In the genomic region with DNA sequence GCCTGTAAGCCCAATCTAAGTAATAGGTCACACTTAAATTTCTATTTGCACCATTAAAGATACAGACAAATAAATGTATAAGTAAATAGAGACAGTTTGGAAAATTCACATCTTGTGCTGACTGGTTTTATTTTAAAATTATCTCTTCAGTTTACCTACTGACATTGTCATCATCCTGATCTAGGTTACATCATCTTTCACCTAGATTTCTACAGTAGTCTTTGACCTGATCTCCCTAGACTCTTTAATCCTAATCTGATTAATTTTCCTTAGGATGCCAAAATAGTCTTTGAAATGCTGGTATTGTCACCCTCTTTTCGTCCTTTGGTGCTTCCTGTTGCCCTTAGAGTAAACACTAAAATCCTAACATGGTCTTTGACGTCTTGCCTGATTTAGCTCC, we compare ENCODE assay signal across 17 cellular contexts.
"Had no signal": no experiment of that assay in that cellular context is flagged by ENCODE, and none has a peak within 500 bp of the region (broad histone marks: within the 10 kb centered on the region; RNA-seq: fewer than 3 reads in every experiment).

No MANE protein-coding gene starts in this region.

- H3K27ac ChIP-seq: foreskin keratinocyte, ovary, suprapubic skin, thyroid gland had no signal

- H3K27me3 ChIP-seq: foreskin keratinocyte, ovary, suprapubic skin, thyroid gland had no signal

- DNase-seq: endodermal cell; erythroblast; foreskin keratinocyte; left colon; mammary epithelial cell; naive thymus-derived CD4-positive, alpha-beta T cell; ovary; right cardiac atrium; stimulated activated CD4-positive, alpha-beta T cell treated with anti-CD3 and anti-CD28 coated beads, Interleukin-2, amount 100 ng/mL, for 48 hours; stimulated activated CD8-positive, alpha-beta memory T cell treated with anti-CD3 and anti-CD28 coated beads, Interleukin-4, amount 100 ng/mL, for 48 hours; stimulated activated naive CD8-positive, alpha-beta T cell treated with anti-CD3 and anti-CD28 coated beads, Interleukin-15, Interleukin-2, amounts not matched to agents 100 U/mL and 50 U/mL, for 24 hours; thyroid gland had no signal

- H3K4me2 ChIP-seq: smooth muscle cell had no signal

- ATAC-seq: foreskin keratinocyte; left colon; naive thymus-derived CD4-positive, alpha-beta T cell; right cardiac atrium; stimulated activated effector memory CD8-positive, alpha-beta T cell treated with anti-CD3 and anti-CD28 coated beads, Interleukin-12 subunit alpha, Interleukin-12 subunit beta, amount 100 ng/mL, for 72 hours; stimulated activated naive CD8-positive, alpha-beta T cell treated with anti-CD3 and anti-CD28 coated beads, Interleukin-15, Interleukin-2, amounts not matched to agents 100 U/mL and 50 U/mL, for 24 hours had no signal

- H3K9me3 ChIP-seq: ovary, suprapubic skin, thyroid gland had no signal

- FAIRE-seq: endothelial cell of umbilical vein, urothelium cell line had no signal

- H3K4me3 ChIP-seq: ovary, smooth muscle cell, suprapubic skin, thyroid gland had no signal

- H3K36me3 ChIP-seq: ovary, thyroid gland had no signal
